Comparison of ENCODE assay signal across 14 cellular contexts in genomic region chr2:31197166-31197565, GRCh38. TPM values are rescaled to one million over a fixed set of nuclear protein-coding genes. Genes with fewer than 3 reads are reported as not detected.
"Had no signal": no experiment of that assay in that cellular context is flagged by ENCODE, and none has a peak within 500 bp of the region (broad histone marks: within the 10 kb centered on the region; RNA-seq: fewer than 3 reads in every experiment).

No MANE protein-coding gene starts in this region.

- DNase-seq: activated CD4-positive, alpha-beta T cell treated with anti-CD3 and anti-CD28 coated beads for 4 hours; activated CD8-positive, alpha-beta T cell treated with anti-CD3 and anti-CD28 coated beads, Interleukin-2, amount 10 ng/mL, durations not matched to agents 7 days and 5 days; activated naive CD4-positive, alpha-beta T cell; activated naive CD8-positive, alpha-beta T cell treated with anti-CD3 and anti-CD28 coated beads, Interleukin-2, amount 10 ng/mL, durations not matched to agents 7 days and 5 days; cerebellar nuclear complex; glutamatergic neuron; immature natural killer cell; left colon; ovary; stimulated activated CD4-positive, alpha-beta T cell treated with anti-CD3 and anti-CD28 coated beads, Interleukin-1b, Interleukin-23, amount 100 ng/mL, for 48 hours; T-helper 17 cell had no signal

- H3K4me1 Mint-ChIP-seq: activated naive CD8-positive, alpha-beta T cell treated with anti-CD3 and anti-CD28 coated beads, Interleukin-2, amount 10 ng/mL, durations not matched to agents 7 days and 5 days; brain; immature natural killer cell; neural progenitor cell; stimulated activated effector memory CD8-positive, alpha-beta T cell treated with anti-CD3 and anti-CD28 coated beads, Interleukin-12 subunit alpha, Interleukin-12 subunit beta, amount 100 ng/mL, for 72 hours; T-helper 17 cell had no signal

- ATAC-seq: activated CD8-positive, alpha-beta T cell treated with anti-CD3 and anti-CD28 coated beads, Interleukin-2, amount 10 ng/mL, durations not matched to agents 7 days and 5 days; left colon; stimulated activated effector memory CD8-positive, alpha-beta T cell treated with anti-CD3 and anti-CD28 coated beads, Interleukin-12 subunit alpha, Interleukin-12 subunit beta, amount 100 ng/mL, for 72 hours; T-helper 17 cell had no signal

- H3K36me3 Mint-ChIP-seq: activated naive CD8-positive, alpha-beta T cell treated with anti-CD3 and anti-CD28 coated beads, Interleukin-2, amount 10 ng/mL, durations not matched to agents 7 days and 5 days; immature natural killer cell; neural progenitor cell; stimulated activated effector memory CD8-positive, alpha-beta T cell treated with anti-CD3 and anti-CD28 coated beads, Interleukin-12 subunit alpha, Interleukin-12 subunit beta, amount 100 ng/mL, for 72 hours had no signal

- H3K27me3 Mint-ChIP-seq: activated naive CD8-positive, alpha-beta T cell treated with anti-CD3 and anti-CD28 coated beads, Interleukin-2, amount 10 ng/mL, durations not matched to agents 7 days and 5 days; T-helper 17 cell had no signal

- H3K4me3 Mint-ChIP-seq: activated CD8-positive, alpha-beta T cell treated with anti-CD3 and anti-CD28 coated beads, Interleukin-2, amount 10 ng/mL, durations not matched to agents 7 days and 5 days; activated naive CD8-positive, alpha-beta T cell treated with anti-CD3 and anti-CD28 coated beads, Interleukin-2, amount 10 ng/mL, durations not matched to agents 7 days and 5 days; brain; immature natural killer cell; neural progenitor cell; stimulated activated effector memory CD8-positive, alpha-beta T cell treated with anti-CD3 and anti-CD28 coated beads, Interleukin-12 subunit alpha, Interleukin-12 subunit beta, amount 100 ng/mL, for 72 hours; T-helper 17 cell had no signal

- H3K27ac Mint-ChIP-seq: activated CD8-positive, alpha-beta T cell treated with anti-CD3 and anti-CD28 coated beads, Interleukin-2, amount 10 ng/mL, durations not matched to agents 7 days and 5 days; activated naive CD8-positive, alpha-beta T cell treated with anti-CD3 and anti-CD28 coated beads, Interleukin-2, amount 10 ng/mL, durations not matched to agents 7 days and 5 days; brain; immature natural killer cell; neural progenitor cell; stimulated activated effector memory CD8-positive, alpha-beta T cell treated with anti-CD3 and anti-CD28 coated beads, Interleukin-12 subunit alpha, Interleukin-12 subunit beta, amount 100 ng/mL, for 72 hours; T-helper 17 cell had no signal

- H3K9me3 Mint-ChIP-seq: brain; neural progenitor cell; stimulated activated effector memory CD8-positive, alpha-beta T cell treated with anti-CD3 and anti-CD28 coated beads, Interleukin-12 subunit alpha, Interleukin-12 subunit beta, amount 100 ng/mL, for 72 hours had no signal

RNA-seq across cellular contexts. Expression of gene CAPN14, which starts 20.1 kb away (rescaled TPM):
- total RNA-seq: activated CD8-positive, alpha-beta T cell treated with anti-CD3 and anti-CD28 coated beads, Interleukin-2, amount 10 ng/mL, durations not matched to agents 7 days and 5 days had no signal

RNA-seq across cellular contexts. Expression of gene GALNT14, which starts 58.9 kb away (rescaled TPM):
- total RNA-seq: activated CD8-positive, alpha-beta T cell treated with anti-CD3 and anti-CD28 coated beads, Interleukin-2, amount 10 ng/mL, durations not matched to agents 7 days and 5 days; activated naive CD8-positive, alpha-beta T cell treated with anti-CD3 and anti-CD28 coated beads, Interleukin-2, amount 10 ng/mL, durations not matched to agents 7 days and 5 days; T-helper 17 cell had no signal
